9 cellular contexts compared by ENCODE assay signal in the genomic region with DNA sequence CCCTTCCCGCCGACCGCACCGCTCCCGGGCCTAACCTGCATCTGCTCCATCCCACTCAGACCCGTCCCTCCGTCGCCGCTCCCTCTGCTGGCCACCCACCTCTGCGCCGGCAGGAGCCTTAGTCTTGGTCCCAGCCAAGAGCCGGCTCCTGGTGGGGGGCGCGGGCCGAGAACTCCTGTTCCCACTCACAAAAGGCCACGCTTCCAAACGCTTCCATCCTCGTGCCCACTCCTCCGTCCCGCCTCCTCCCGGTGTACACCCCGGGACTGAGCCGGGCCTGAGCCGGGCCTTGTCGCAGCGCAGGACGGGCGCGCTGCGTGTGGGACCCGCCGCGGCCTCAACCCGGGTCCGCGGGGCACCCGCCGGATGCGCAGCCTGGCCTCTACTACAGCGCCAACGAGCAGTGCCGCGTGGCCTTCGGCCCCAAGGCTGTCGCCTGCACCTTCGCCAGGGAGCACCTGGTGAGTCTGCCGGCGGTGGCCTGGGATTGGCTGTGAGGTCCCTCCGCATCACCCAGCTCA. TPM values are rescaled to one million over a fixed set of nuclear protein-coding genes. Genes with fewer than 3 reads are reported as not detected.
DNase-seq lines count a peak whose midpoint lies in the region; ATAC-seq and TF ChIP-seq lines count a peak whose summit lies in the region.
"Had no signal": no experiment of that assay in that cellular context is flagged by ENCODE, and none has a peak within 500 bp of the region (broad histone marks: within the 10 kb centered on the region; RNA-seq: fewer than 3 reads in every experiment).

No MANE protein-coding gene starts in this region.

- H3K4me3 Mint-ChIP-seq in osteocyte (ENCODE audit: unreplicated experiment), result no peak overlapping the region

- TF ChIP-seq POLR2A in erythroblast (IDR thresholded peaks at IDR 0.05; ENCODE audit: low read length), result no peak

- peaks cover 15% of the 10 kb centered on the region for H3K27me3 Mint-ChIP-seq in osteocyte (ENCODE audit: unreplicated experiment)

- peak; percentile 46 for TF ChIP-seq CTCF in osteocyte (IDR thresholded peaks at IDR 0.05)

- CTCF ChIA-PET in HEK293T (lab: Yijun Ruan, JAX), result no interaction called here

- POLR2A ChIA-PET in HEK293T (lab: Yijun Ruan, JAX), result no interaction called here

- peaks cover 6% of the 10 kb centered on the region for H3K4me1 ChIP-seq in NT2/D1 (ENCODE audit: insufficient read depth, insufficient read length)
- H3K4me1 ChIP-seq: SJSA1 had no signal

- peak overlapping the region; percentile 54 for H3K4me3 ChIP-seq in NT2/D1 (ENCODE audit: insufficient read length, low read depth)
- H3K4me3 ChIP-seq: SJSA1 had no signal

- no peaks in the 10 kb centered on the region for H3K9me3 Mint-ChIP-seq in osteocyte (ENCODE audit: unreplicated experiment)

- no peaks in the 10 kb centered on the region; the same call in 1 of the 2 replicates for H3K9me3 ChIP-seq in NT2/D1 (ENCODE audit: insufficient read depth, low read length)
- H3K9me3 ChIP-seq: SJSA1 had no signal

- H3K4me1 Mint-ChIP-seq in osteocyte (ENCODE audit: unreplicated experiment), result peaks cover 3% of the 10 kb centered on the region

- no peak for ATAC-seq in GM18907 (IDR thresholded peaks at IDR 0.05; ENCODE audit: unreplicated experiment)

- peaks cover 4% of the 10 kb centered on the region for H3K27me3 ChIP-seq in NT2/D1 (ENCODE audit: insufficient read depth, insufficient read length)
- H3K27me3 ChIP-seq: SJSA1 had no signal

- H3K9ac ChIP-seq in NT2/D1 (ENCODE audit: insufficient read length, low read depth), result peak overlapping the region; percentile 82

- no peak overlapping the region for H3K27ac Mint-ChIP-seq in osteocyte (ENCODE audit: unreplicated experiment)

- H3K36me3 ChIP-seq in NT2/D1 (ENCODE audit: insufficient read depth, insufficient read length, low read length), result peaks cover 13% of the 10 kb centered on the region
- H3K36me3 ChIP-seq: SJSA1 had no signal

- DNase-seq in ELR (ENCODE audit: low read depth), result peak; percentile 55
- DNase-seq in NT2/D1 (ENCODE audit: low read depth, low spot score), result peak; percentile 64
- peak; percentile 12 to 24 for DNase-seq in erythroblast (lab: John Stamatoyannopoulos, UW)
- no peak for DNase-seq in osteocyte (ENCODE audit: extremely low spot score, unreplicated experiment)
- no peak for DNase-seq in HEK293T (ENCODE audit: extremely low spot score)
- DNase-seq in OCI-M1 (lab: John Stamatoyannopoulos, UW), result no peak
- DNase-seq in central memory CD4-positive, alpha-beta T cell, result no peak

- H3K36me3 Mint-ChIP-seq in osteocyte (ENCODE audit: unreplicated experiment), result peaks cover 5% of the 10 kb centered on the region

TF ChIP-seq in HEK293T, 16 proteins besides CTCF, POLR2A, EP300 and RAD21:
- TF ChIP-seq NFRKB (IDR thresholded peaks at IDR 0.05) (no peak), FOXK2 (IDR thresholded peaks at IDR 0.05) (no peak), BHLHE40 (IDR thresholded peaks at IDR 0.05; ENCODE audit: borderline replicate concordance) (no peak), ARNT (IDR thresholded peaks at IDR 0.05) (no peak), SUZ12 (IDR thresholded peaks at IDR 0.05) (no peak), CTBP1 (IDR thresholded peaks at IDR 0.05; ENCODE audit: borderline replicate concordance) (no peak), TARDBP (IDR thresholded peaks at IDR 0.05) (no peak), ZNF384 (IDR thresholded peaks at IDR 0.05) (no peak), ELF4 (IDR thresholded peaks at IDR 0.05) (no peak), LEF1 (IDR thresholded peaks at IDR 0.05; ENCODE audit: borderline replicate concordance) (no peak), HDGF (IDR thresholded peaks at IDR 0.05; ENCODE audit: borderline replicate concordance) (no peak), SP1 (IDR thresholded peaks at IDR 0.05) (no peak), L3MBTL2 (conservative IDR thresholded peaks at IDR 0.05) (no peak), FOXA1 (IDR thresholded peaks at IDR 0.05) (no peak), FOXM1 (IDR thresholded peaks at IDR 0.05; ENCODE audit: borderline replicate concordance) (no peak)
- TF ChIP-seq, protein P1, sequence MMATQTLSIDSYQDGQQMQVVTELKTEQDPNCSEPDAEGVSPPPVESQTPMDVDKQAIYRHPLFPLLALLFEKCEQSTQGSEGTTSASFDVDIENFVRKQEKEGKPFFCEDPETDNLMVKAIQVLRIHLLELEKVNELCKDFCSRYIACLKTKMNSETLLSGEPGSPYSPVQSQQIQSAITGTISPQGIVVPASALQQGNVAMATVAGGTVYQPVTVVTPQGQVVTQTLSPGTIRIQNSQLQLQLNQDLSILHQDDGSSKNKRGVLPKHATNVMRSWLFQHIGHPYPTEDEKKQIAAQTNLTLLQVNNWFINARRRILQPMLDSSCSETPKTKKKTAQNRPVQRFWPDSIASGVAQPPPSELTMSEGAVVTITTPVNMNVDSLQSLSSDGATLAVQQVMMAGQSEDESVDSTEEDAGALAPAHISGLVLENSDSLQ (IDR thresholded peaks at IDR 0.05), result no peak

RNA-seq across cellular contexts. Expression of a gene that starts 7.5 kb away (rescaled TPM):
- 7.4 and 8.8 TPM in 2 replicates for total RNA-seq in osteocyte

RNA-seq across cellular contexts. Expression of a gene that starts 11.9 kb away (rescaled TPM):
- 22.2 and 22.8 TPM in 2 replicates for total RNA-seq in osteocyte

RNA-seq across cellular contexts. Expression of a gene that starts 30.1 kb away (rescaled TPM):
- total RNA-seq in osteocyte, result 28.9 and 29.3 TPM in 2 replicates

RNA-seq across cellular contexts. Expression of a gene that starts 49.2 kb away (rescaled TPM):
- 8.0 and 8.4 TPM in 2 replicates for total RNA-seq in osteocyte

RNA-seq across cellular contexts. Expression of a gene that starts 53.5 kb away (rescaled TPM):
- 3.5 and 5.1 TPM in 2 replicates for total RNA-seq in osteocyte

Comparison
In these comparisons a context has a peak if more than half of its experiments do, and no peak if none do; other contexts are left out.
1. DNase-seq: peak in ELR (single experiment), NT2/D1 (single experiment) and erythroblast (2 of 2); none in osteocyte (single experiment), HEK293T (single experiment), OCI-M1 (single experiment) and central memory CD4-positive, alpha-beta T cell (single experiment).